8 cellular contexts compared by ENCODE assay signal in the genomic region with DNA sequence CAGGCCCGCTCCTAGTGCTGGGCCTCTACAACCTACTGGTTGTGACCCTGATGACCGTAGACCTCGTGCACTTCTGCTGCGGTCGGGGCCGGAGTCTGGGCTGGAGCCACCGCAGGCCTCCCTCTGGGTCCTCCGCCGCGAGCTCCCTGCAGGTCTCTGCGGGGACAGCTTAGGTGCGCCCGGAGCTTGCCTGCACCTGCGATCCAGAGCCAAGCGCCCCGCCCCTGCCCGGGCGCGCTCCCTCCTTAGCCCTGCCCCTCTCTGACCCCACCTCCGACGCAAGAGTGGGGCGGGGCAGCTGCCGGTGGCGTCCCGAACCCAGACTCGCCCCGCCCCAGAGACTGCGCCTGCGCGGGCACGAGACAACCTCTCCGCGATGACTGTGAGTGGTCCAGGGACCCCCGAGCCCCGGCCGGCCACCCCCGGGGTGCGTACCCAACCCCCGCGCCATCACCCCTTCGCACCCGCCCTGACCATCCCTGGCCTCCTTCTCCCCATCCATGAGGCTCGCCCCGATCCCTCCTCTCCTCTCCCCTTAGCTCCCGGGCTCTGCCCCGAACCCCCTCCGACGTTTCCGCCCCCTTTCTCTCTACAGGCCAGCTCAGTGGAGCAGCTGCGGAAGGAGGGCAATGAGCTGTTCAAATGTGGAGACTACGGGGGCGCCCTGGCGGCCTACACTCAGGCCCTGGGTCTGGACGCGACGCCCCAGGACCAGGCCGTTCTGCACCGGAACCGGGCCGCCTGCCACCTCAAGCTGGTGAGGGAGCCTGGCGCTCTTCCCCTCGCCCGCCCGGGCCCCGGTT. TPM values are rescaled to one million over a fixed set of nuclear protein-coding genes. Genes with fewer than 3 reads are reported as not detected.
A peak's percentile ranks its signal among the peaks of the same experiment; 100 is the strongest.
DNase-seq lines count a peak whose midpoint lies in the region; ATAC-seq and TF ChIP-seq lines count a peak whose summit lies in the region.

A gene with protein sequence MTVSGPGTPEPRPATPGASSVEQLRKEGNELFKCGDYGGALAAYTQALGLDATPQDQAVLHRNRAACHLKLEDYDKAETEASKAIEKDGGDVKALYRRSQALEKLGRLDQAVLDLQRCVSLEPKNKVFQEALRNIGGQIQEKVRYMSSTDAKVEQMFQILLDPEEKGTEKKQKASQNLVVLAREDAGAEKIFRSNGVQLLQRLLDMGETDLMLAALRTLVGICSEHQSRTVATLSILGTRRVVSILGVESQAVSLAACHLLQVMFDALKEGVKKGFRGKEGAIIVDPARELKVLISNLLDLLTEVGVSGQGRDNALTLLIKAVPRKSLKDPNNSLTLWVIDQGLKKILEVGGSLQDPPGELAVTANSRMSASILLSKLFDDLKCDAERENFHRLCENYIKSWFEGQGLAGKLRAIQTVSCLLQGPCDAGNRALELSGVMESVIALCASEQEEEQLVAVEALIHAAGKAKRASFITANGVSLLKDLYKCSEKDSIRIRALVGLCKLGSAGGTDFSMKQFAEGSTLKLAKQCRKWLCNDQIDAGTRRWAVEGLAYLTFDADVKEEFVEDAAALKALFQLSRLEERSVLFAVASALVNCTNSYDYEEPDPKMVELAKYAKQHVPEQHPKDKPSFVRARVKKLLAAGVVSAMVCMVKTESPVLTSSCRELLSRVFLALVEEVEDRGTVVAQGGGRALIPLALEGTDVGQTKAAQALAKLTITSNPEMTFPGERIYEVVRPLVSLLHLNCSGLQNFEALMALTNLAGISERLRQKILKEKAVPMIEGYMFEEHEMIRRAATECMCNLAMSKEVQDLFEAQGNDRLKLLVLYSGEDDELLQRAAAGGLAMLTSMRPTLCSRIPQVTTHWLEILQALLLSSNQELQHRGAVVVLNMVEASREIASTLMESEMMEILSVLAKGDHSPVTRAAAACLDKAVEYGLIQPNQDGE (plus strand): TSS at position 337 of the 803 bp plus-strand sequence. CDS start 40 bp downstream, at position 377.

- peak within 1 kb of the TSS; percentile 17 for H3K27ac ChIP-seq in mesendoderm (ENCODE audit: low read depth, low read length)

- H3K4me1 Mint-ChIP-seq in effector memory CD8-positive, alpha-beta T cell (ENCODE audit: low read depth in 2 of 2), result peaks cover 35 to 47% of the 10 kb centered on the region in 2 donors

- no peak for TF ChIP-seq CTCF in GM20000 (IDR thresholded peaks at IDR 0.05; ENCODE audit: extremely low read depth, missing control alignments)

- no peak within 1 kb of the TSS for H3K4ac ChIP-seq in mesendoderm (ENCODE audit: low read depth, low read length)

- H3K36me3 ChIP-seq in mesendoderm (ENCODE audit: control insufficient read depth, insufficient read depth, low read length), result peaks cover 1% of the 10 kb centered on the region

- peak within 1 kb of the TSS; percentile 86 for H3K4me2 ChIP-seq in mesendoderm (ENCODE audit: low read length)

- no peak within 1 kb of the TSS for H4K8ac ChIP-seq in mesendoderm (ENCODE audit: low read depth, low read length)

- H3K27me3 Mint-ChIP-seq in effector memory CD8-positive, alpha-beta T cell, result no peaks in the 10 kb centered on the region

- H2BK120ac ChIP-seq in mesendoderm (ENCODE audit: low read depth, low read length), result no peak within 1 kb of the TSS

- H3K9me3 Mint-ChIP-seq in effector memory CD8-positive, alpha-beta T cell, result no peaks in the 10 kb centered on the region

- H3K79me1 ChIP-seq in mesendoderm (ENCODE audit: low read length), result peaks cover 4% of the 10 kb centered on the region

- H3K56ac ChIP-seq in mesendoderm (ENCODE audit: low read length), result peak within 1 kb of the TSS; percentile 94

- H3K79me2 ChIP-seq in mesendoderm (ENCODE audit: control insufficient read depth, insufficient read depth, low read length), result no peaks in the 10 kb centered on the region

- H3K18ac ChIP-seq in mesendoderm (ENCODE audit: low read length), result no peak within 1 kb of the TSS

- H2BK5ac ChIP-seq in mesendoderm (ENCODE audit: low read length), result no peak within 1 kb of the TSS

- peak within 1 kb of the TSS; percentile 86 for H3K9ac ChIP-seq in mesendoderm (ENCODE audit: low read length)

- WGBS in mesendoderm (ENCODE audit: extremely low coverage, insufficient coverage, low lambda C conversion rate), result no CpG with 5 or more reads among the region's 65 CpGs

- no peak within 1 kb of the TSS for H4K5ac ChIP-seq in mesendoderm (ENCODE audit: low read length)

- peak within 1 kb of the TSS; percentile 71 for H3K23ac ChIP-seq in mesendoderm (ENCODE audit: low read length)

- H3K36me3 Mint-ChIP-seq in effector memory CD8-positive, alpha-beta T cell (ENCODE audit: insufficient read depth), result peaks cover 37% of the 10 kb centered on the region

- H3K27ac Mint-ChIP-seq in effector memory CD8-positive, alpha-beta T cell, result peak within 1 kb of the TSS; percentile 22 to 84

- H3K4me3 ChIP-seq in mesendoderm (ENCODE audit: low read length), result peak within 1 kb of the TSS; percentile 70

- H3K4me1 ChIP-seq in mesendoderm (ENCODE audit: control insufficient read depth, low read depth, low read length), result peaks cover 1% of the 10 kb centered on the region

- H2BK15ac ChIP-seq in mesendoderm (replicated peaks; ENCODE audit: low read depth), result no peak within 1 kb of the TSS

- DNase-seq in CMK (ENCODE audit: low read depth) (peak; percentile 78), GM20000 (ENCODE audit: low spot score) (peak; percentile 98), HT-29 (ENCODE audit: low spot score) (peak; percentile 97), mesendoderm (peak; percentile 95)
- peak; percentile 95 for DNase-seq in NK-92 treated with Interleukin-12 subunit alpha and Interleukin-12 subunit beta, amount 100 ng/mL, for 24 hours (lab: John Stamatoyannopoulos, UW)
- DNase-seq in activated CD8-positive, alpha-beta memory T cell treated with anti-CD3 and anti-CD28 coated beads for 4 hours (ENCODE audit: low read depth in 2 of 2), result peak; percentile 90 to 93
- DNase-seq in effector memory CD8-positive, alpha-beta T cell, result peak; percentile 93 to 95 (median 94)
- peak; percentile 92 for DNase-seq in stimulated activated CD8-positive, alpha-beta memory T cell treated with anti-CD3 and anti-CD28 coated beads, Interleukin-15, amount 100 ng/mL, for 1 hour (ENCODE audit: low read depth)

- H3K27me3 ChIP-seq in mesendoderm (ENCODE audit: insufficient read depth, low read length, poor library complexity), result no peaks in the 10 kb centered on the region

- ATAC-seq in effector memory CD8-positive, alpha-beta T cell (replicated peaks), result peak; percentile 72

- H2AK5ac ChIP-seq in mesendoderm (ENCODE audit: low read length), result peak within 1 kb of the TSS; percentile 13

- peak within 1 kb of the TSS; percentile 82 to 85 for H3K4me3 Mint-ChIP-seq in effector memory CD8-positive, alpha-beta T cell

RNA-seq across cellular contexts. Expression of the gene that starts here (rescaled TPM):
- total RNA-seq in HT-29 (2014; rRNA removed; shearing (Covaris generic)), result 80.6 and 88.0 TPM in 2 replicates
- 21.9 TPM for polyA plus RNA-seq in mesendoderm (2013, experiment 1 of 2)
- 20.8 TPM for polyA plus RNA-seq in mesendoderm (2013, experiment 2 of 2)

Comparison
In these comparisons a context has a peak if more than half of its experiments do, and no peak if none do; other contexts are left out.
1. Peak in every context shown above with its lines: DNase-seq, ATAC-seq, H3K4me3 ChIP-seq and H3K27ac ChIP-seq.